In genomic region chr2:20050104-20050711, GRCh38 we compare ENCODE assay signal across 8 cellular contexts. TPM values are rescaled to one million over a fixed set of nuclear protein-coding genes. Genes with fewer than 3 reads are reported as not detected.
DNase-seq lines count a peak whose midpoint lies in the region; ATAC-seq lines count a peak whose summit lies in the region.

No MANE protein-coding gene starts in this region.

- H2AFZ ChIP-seq in neuron (ENCODE audit: low read depth, low read length), result no peak overlapping the region

- ATAC-seq in GM21528 (IDR thresholded peaks at IDR 0.05; ENCODE audit: low FRiP score, unreplicated experiment), result peak; percentile 28

- H3K9ac ChIP-seq in endocrine pancreas (ENCODE audit: control insufficient read depth, insufficient read depth, low read length), result peak overlapping the region; percentile 61

- peak overlapping the region; percentile 94 for H3K4me3 ChIP-seq in endocrine pancreas (ENCODE audit: control insufficient read depth, insufficient read depth, low read length)
- peak overlapping the region; percentile 76 for H3K4me3 ChIP-seq in neuron (ENCODE audit: low read length)

- no peaks in the 10 kb centered on the region for H3K27me3 ChIP-seq in endocrine pancreas (ENCODE audit: control insufficient read depth, insufficient read depth, low read length)
- no peaks in the 10 kb centered on the region for H3K27me3 ChIP-seq in neuron (ENCODE audit: insufficient read depth, low read length)

- peak; percentile 81 for DNase-seq in DMS79 treated with DMSO at 0.1 percent for 48 hours (lab: John Stamatoyannopoulos, UW)
- DNase-seq in NAMALWA (ENCODE audit: low spot score), result peak; percentile 85
- peak in 3 of 5 donors; percentile 7 to 42 (median 11) for DNase-seq in T-helper 1 cell
- DNase-seq in mucosa of gallbladder (ENCODE audit: low spot score), result no peak
- no peak for DNase-seq in NCI-H1048 (lab: John Stamatoyannopoulos, UW)

- H3K4me1 ChIP-seq in endocrine pancreas (ENCODE audit: control insufficient read depth, insufficient read depth, low read length), result peaks cover 14% of the 10 kb centered on the region
- peaks cover 18% of the 10 kb centered on the region for H3K4me1 ChIP-seq in neuron (ENCODE audit: insufficient read depth, low read length)

- no peaks in the 10 kb centered on the region for H3K36me3 ChIP-seq in endocrine pancreas (ENCODE audit: control insufficient read depth, insufficient read depth, low read length)
- peaks cover 7% of the 10 kb centered on the region for H3K36me3 ChIP-seq in neuron (ENCODE audit: insufficient read depth, low read length)

- no peaks in the 10 kb centered on the region for H3K9me3 ChIP-seq in endocrine pancreas (ENCODE audit: control insufficient read depth, low read length)
- no peaks in the 10 kb centered on the region for H3K9me3 ChIP-seq in neuron (ENCODE audit: low read length)

RNA-seq across cellular contexts. Expression of gene LAPTM4A, which starts 1.2 kb away (rescaled TPM):
- 274 TPM for total RNA-seq in mucosa of gallbladder

RNA-seq across cellular contexts. Expression of gene MATN3, which starts 37.7 kb away (rescaled TPM):
- 0.89 TPM for total RNA-seq in mucosa of gallbladder

Comparison
In these comparisons a context has a peak if more than half of its experiments do, and no peak if none do; other contexts are left out.
1. DNase-seq: peak in DMS79 treated with DMSO at 0.1 percent for 48 hours (single experiment), NAMALWA (single experiment) and T-helper 1 cell (3 of 5); none in mucosa of gallbladder (single experiment) and NCI-H1048 (single experiment).